Comparison of ENCODE assay signal across 11 cellular contexts in the genomic region with DNA sequence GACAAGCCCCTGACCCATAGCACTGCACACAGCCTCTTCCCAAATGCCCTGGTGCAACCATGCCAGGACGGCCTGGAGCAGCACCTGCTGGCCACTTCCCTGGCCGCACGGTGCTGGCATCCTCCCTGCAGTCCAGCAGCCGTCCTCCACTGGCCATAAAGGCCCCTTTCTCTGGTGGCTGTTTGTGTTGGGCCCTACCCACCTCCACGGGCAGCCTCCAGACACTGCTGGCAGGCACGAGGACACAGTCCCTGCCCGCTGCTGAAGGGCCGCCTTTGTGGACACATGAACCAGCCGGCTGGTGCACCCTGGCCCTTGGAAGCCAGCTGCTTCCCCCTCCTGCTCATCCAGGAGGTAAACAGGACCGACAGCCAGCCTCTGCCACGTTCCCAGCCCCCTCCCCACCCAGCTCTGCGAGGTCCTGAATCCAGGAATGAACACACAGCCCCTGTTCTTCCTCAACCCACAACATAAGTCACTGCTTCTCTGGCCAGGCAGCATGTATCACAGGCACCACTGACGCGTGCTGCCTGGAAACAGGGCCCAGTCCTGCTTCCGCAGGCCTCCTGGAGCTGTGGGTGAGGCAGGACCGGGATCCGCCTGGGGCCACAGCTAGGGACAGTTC. TPM values are rescaled to one million over a fixed set of nuclear protein-coding genes. Genes with fewer than 3 reads are reported as not detected.
DNase-seq lines count a peak whose midpoint lies in the region; ATAC-seq, FAIRE-seq and TF ChIP-seq lines count a peak whose summit lies in the region.
"Had no signal": no experiment of that assay in that cellular context is flagged by ENCODE, and none has a peak within 500 bp of the region (broad histone marks: within the 10 kb centered on the region; RNA-seq: fewer than 3 reads in every experiment).

No MANE protein-coding gene starts in this region.

- TF ChIP-seq CTCF in heart left ventricle (IDR thresholded peaks at IDR 0.05) (peak; percentile 26 to 67 (median 58)), pancreas (IDR thresholded peaks at IDR 0.05) (peak in 1 of 4 donors; percentile 12)

- ATAC-seq in heart left ventricle, result peak; percentile 84 to 88 (median 86)
- ATAC-seq in pancreas, result peak; percentile 34 to 64 (median 58)
- no peak for ATAC-seq in HG02588 (IDR thresholded peaks at IDR 0.05; ENCODE audit: unreplicated experiment)
- no peak for ATAC-seq in GM18511 (IDR thresholded peaks at IDR 0.05; ENCODE audit: unreplicated experiment)

- no peak for FAIRE-seq in pancreas (lab: Jason Lieb, UNC)
- FAIRE-seq: colon had no signal

- H3K27me3 ChIP-seq in BLaER1, result no peaks in the 10 kb centered on the region
- H3K27me3 ChIP-seq in heart left ventricle, result no peaks in the 10 kb centered on the region
- H3K27me3 ChIP-seq in pancreas, result no peaks in the 10 kb centered on the region

- H3K9me3 ChIP-seq in BLaER1 (no peaks in the 10 kb centered on the region), heart left ventricle (peaks cover 0 to 8% (median 0%) of the 10 kb centered on the region in 12 donors), pancreas (no peaks in the 10 kb centered on the region)

- no peak overlapping the region for H3K27ac Mint-ChIP-seq in T-helper 2 cell treated with Interferon-gamma antibody and Interleukin-4, amounts not matched to agents 5 μg/mL and 100 μg/mL, for 36 hours
- H3K27ac Mint-ChIP-seq: IgD-negative memory B cell had no signal

- WGBS in heart left ventricle, 4 donors, result 38 to 60% (median 54%) methylated on average over 11 to 17 of the region's 17 CpGs
- WGBS in pancreas, 2 donors, result 49 to 50% methylated on average over 17 of the region's 17 CpGs

- peaks cover 13% of the 10 kb centered on the region for H3K4me1 Mint-ChIP-seq in T-helper 2 cell treated with Interferon-gamma antibody and Interleukin-4, amounts not matched to agents 5 μg/mL and 100 μg/mL, for 36 hours (ENCODE audit: low read depth)

- intact Hi-C loops in heart left ventricle (cut with DNase I), result loop anchor here in 8 of 10 donors (1.0 to 10.0 kb wide), 9 partner anchors 88 to 730 kb away; partner anchors contain the start of gene SLC29A3 (in 2 of the 8)
- intact Hi-C loops in pancreas (cut with DNase I), result loop anchor here in 2 of 3 donors (5.0 to 10.0 kb wide), 2 partner anchors 90 to 142 kb away; no protein-coding TSS in a partner anchor

- no peaks in the 10 kb centered on the region for H4K20me1 ChIP-seq in BLaER1

- no peaks in the 10 kb centered on the region for H3K36me3 Mint-ChIP-seq in T-helper 2 cell treated with Interferon-gamma antibody and Interleukin-4, amounts not matched to agents 5 μg/mL and 100 μg/mL, for 36 hours (ENCODE audit: low read depth)
- H3K36me3 Mint-ChIP-seq: IgD-negative memory B cell had no signal

- H3K36me3 ChIP-seq in BLaER1 (no peaks in the 10 kb centered on the region), heart left ventricle (no peaks in the 10 kb centered on the region), pancreas (no peaks in the 10 kb centered on the region)

- peak in 57 of 58 donors; percentile 24 to 98 (median 84) for DNase-seq in anterior cingulate cortex (lab: John Stamatoyannopoulos, UW)
- DNase-seq in heart left ventricle, result peak in 3 of 5 donors; percentile 44 to 64 (median 58)
- peak in 3 of 6 donors; percentile 30 to 76 (median 52) for DNase-seq in pancreas
- no peak for DNase-seq in NCI-H524 treated with DMSO at 0.1 percent for 48 hours (lab: John Stamatoyannopoulos, UW)
- DNase-seq in T-helper 2 cell treated with Interferon-gamma antibody and Interleukin-4, amounts not matched to agents 5 μg/mL and 100 μg/mL, for 36 hours (ENCODE audit: low spot score), result no peak
- DNase-seq: T-helper 1 cell had no signal

- H3K4me3 ChIP-seq in BLaER1 (no peak overlapping the region), heart left ventricle (no peak overlapping the region), pancreas (no peak overlapping the region)

- peaks cover 3% of the 10 kb centered on the region for H3K27me3 Mint-ChIP-seq in T-helper 2 cell treated with Interferon-gamma antibody and Interleukin-4, amounts not matched to agents 5 μg/mL and 100 μg/mL, for 36 hours (ENCODE audit: low read depth)
- H3K27me3 Mint-ChIP-seq: IgD-negative memory B cell had no signal

- H3K9ac ChIP-seq in BLaER1, result no peak overlapping the region

- H3K4me1 ChIP-seq in BLaER1 (peaks cover 40% of the 10 kb centered on the region), heart left ventricle (peaks cover 0 to 12% (median 0%) of the 10 kb centered on the region in 12 donors), pancreas (no peaks in the 10 kb centered on the region)

- H3K27ac ChIP-seq in BLaER1 (peak overlapping the region; percentile 33), heart left ventricle (peak overlapping the region in 3 of 12 donors; percentile 15 to 66 (median 24)), pancreas (peak overlapping the region; percentile 20 to 64 (median 34))

- H3K4me3 Mint-ChIP-seq in T-helper 2 cell treated with Interferon-gamma antibody and Interleukin-4, amounts not matched to agents 5 μg/mL and 100 μg/mL, for 36 hours, result no peak overlapping the region
- H3K4me3 Mint-ChIP-seq: IgD-negative memory B cell had no signal

- H3K9me3 Mint-ChIP-seq in T-helper 2 cell treated with Interferon-gamma antibody and Interleukin-4, amounts not matched to agents 5 μg/mL and 100 μg/mL, for 36 hours, result peaks cover under 1% of the 10 kb centered on the region

- H3K4me2 ChIP-seq in BLaER1, result peak overlapping the region; percentile 80

- TF ChIP-seq POLR2A in heart left ventricle (IDR thresholded peaks at IDR 0.05), result no peak

RNA-seq across cellular contexts. Expression of gene SPOCK2, which starts 43.8 kb away (rescaled TPM):
- 10 to 100 TPM in 3 of 9 donors, 1 to 10 TPM in 6; 4.4 to 15.1 (median 6.9) TPM for total RNA-seq in heart left ventricle
- polyA plus RNA-seq in heart left ventricle, result 10 to 100 TPM; 11.2 to 16.6 TPM
- 1 to 10 TPM in 4 of 6 donors, under 1 TPM in 2; 0.59 to 2.1 (median 1.2) TPM for total RNA-seq in pancreas
- polyA plus RNA-seq in pancreas, result 1 to 10 TPM; 1.8 to 2.0 TPM

Comparison
In these comparisons a context has a peak if more than half of its experiments do, and no peak if none do; other contexts are left out.
1. DNase-seq: peak in anterior cingulate cortex (57 of 58) and heart left ventricle (3 of 5); none in NCI-H524 treated with DMSO at 0.1 percent for 48 hours (single experiment) and T-helper 2 cell treated with Interferon-gamma antibody and Interleukin-4, amounts not matched to agents 5 μg/mL and 100 μg/mL, for 36 hours (single experiment).
2. ATAC-seq: peak in heart left ventricle (4 of 4) and pancreas (4 of 4); none in HG02588 (single experiment) and GM18511 (single experiment).